Comparison of ENCODE assay signal across 8 cellular contexts in the genomic region with DNA sequence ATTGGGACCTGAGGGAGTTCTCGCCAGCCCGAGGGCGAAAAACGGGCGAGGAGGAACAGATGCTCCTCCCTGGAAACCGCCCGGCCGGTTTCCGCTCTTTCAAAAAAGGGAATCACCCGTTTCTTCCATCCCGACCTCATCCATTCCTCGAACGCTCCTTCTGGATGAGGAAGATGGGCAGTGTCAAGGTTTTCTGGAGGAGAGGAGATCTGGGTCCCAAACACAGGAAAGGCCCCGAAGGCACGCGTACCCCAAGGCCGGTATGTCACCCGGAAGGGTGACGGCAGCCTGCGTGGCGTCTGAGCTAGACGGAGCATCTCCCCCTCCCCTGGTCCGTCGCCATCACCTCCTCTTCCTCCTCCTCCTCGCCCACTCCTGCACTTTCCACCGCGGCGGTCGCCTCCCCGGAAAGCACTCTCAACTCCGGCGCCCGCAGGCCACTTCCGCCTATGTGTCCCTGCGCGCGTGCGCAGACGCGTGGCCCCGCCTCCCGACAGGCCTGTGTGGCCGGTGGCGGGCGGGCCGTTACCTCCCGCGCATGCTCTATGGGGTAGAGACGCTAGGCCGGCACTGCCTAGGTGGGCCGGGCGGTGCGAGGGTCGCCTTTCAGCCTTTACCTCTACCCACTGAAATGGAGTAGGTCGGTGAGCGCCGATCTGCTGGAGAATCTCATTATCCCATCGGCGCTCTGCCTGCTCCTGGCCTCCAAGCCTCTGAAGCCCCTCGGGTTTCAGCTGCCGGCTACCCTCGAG. TPM values are rescaled to one million over a fixed set of nuclear protein-coding genes. Genes with fewer than 3 reads are reported as not detected.
A peak's percentile ranks its signal among the peaks of the same experiment; 100 is the strongest.
DNase-seq lines count a peak whose midpoint lies in the region; ATAC-seq, FAIRE-seq and TF ChIP-seq lines count a peak whose summit lies in the region.

A gene (minus strand): TSS at position 453 of the 752 bp plus-strand sequence.

- H3K9me3 ChIP-seq in pancreas (no peaks in the 10 kb centered on the region), thyroid gland (no peaks in the 10 kb centered on the region)

- H3K9me3 Mint-ChIP-seq in activated naive CD8-positive, alpha-beta T cell treated with anti-CD3 and anti-CD28 coated beads, Interleukin-2, amount 50 U/mL, for 24 hours, result peaks cover 3% of the 10 kb centered on the region

- H3K27ac ChIP-seq in pancreas (peak within 1 kb of the TSS; percentile 77 to 87 (median 82)), thyroid gland (peak within 1 kb of the TSS; percentile 90 to 95 (median 94))

- peak; percentile 99 for FAIRE-seq in GM12891 (lab: Jason Lieb, UNC)
- FAIRE-seq in pancreas (lab: Jason Lieb, UNC), result no peak

- H3K36me3 ChIP-seq in pancreas (no peaks in the 10 kb centered on the region), thyroid gland (no peaks in the 10 kb centered on the region)

- DNase-seq in GM12891 (ENCODE audit: insufficient read length, low spot score), result peak; percentile 84
- DNase-seq in NCI-H1417 treated with DMSO at 0.1 percent for 48 hours (lab: John Stamatoyannopoulos, UW), result peak; percentile 62
- DNase-seq in SW 1271 (lab: John Stamatoyannopoulos, UW), result peak; percentile 71 to 91
- DNase-seq in activated naive CD8-positive, alpha-beta T cell treated with anti-CD3 and anti-CD28 coated beads, Interleukin-2, amount 50 U/mL, for 24 hours, result peak; percentile 99
- DNase-seq in Right ventricle myocardium superior, result peak; percentile 99
- peak; percentile 93 to 99 (median 96) for DNase-seq in pancreas
- peak; percentile 96 to 98 for DNase-seq in thyroid gland

- ATAC-seq in HG02798 (IDR thresholded peaks at IDR 0.05; ENCODE audit: poor library complexity, unreplicated experiment) (peak; percentile 97), Right ventricle myocardium superior (ENCODE audit: poor library complexity) (peak; percentile 100), pancreas (peak; percentile 99 to 100 (median 100))
- ATAC-seq in activated naive CD8-positive, alpha-beta T cell treated with anti-CD3 and anti-CD28 coated beads, Interleukin-2, amount 50 U/mL, for 24 hours, result peak; percentile 95

- 1% methylated on average over 60 to 62 of the region's 62 CpGs for WGBS in pancreas, 2 donors
- 1 to 2% methylated on average over 31 to 52 of the region's 62 CpGs for WGBS in thyroid gland, 2 donors

- H3K27me3 ChIP-seq in pancreas, result no peaks in the 10 kb centered on the region
- no peaks in the 10 kb centered on the region for H3K27me3 ChIP-seq in thyroid gland

- peaks cover 38% of the 10 kb centered on the region for H3K4me1 Mint-ChIP-seq in activated naive CD8-positive, alpha-beta T cell treated with anti-CD3 and anti-CD28 coated beads, Interleukin-2, amount 50 U/mL, for 24 hours

- no peaks in the 10 kb centered on the region for H3K27me3 Mint-ChIP-seq in activated naive CD8-positive, alpha-beta T cell treated with anti-CD3 and anti-CD28 coated beads, Interleukin-2, amount 50 U/mL, for 24 hours

- H3K4me3 Mint-ChIP-seq in activated naive CD8-positive, alpha-beta T cell treated with anti-CD3 and anti-CD28 coated beads, Interleukin-2, amount 50 U/mL, for 24 hours, result peak within 1 kb of the TSS; percentile 93

- H3K4me1 ChIP-seq in pancreas, result peaks cover 8 to 12% (median 11%) of the 10 kb centered on the region in 3 donors
- peaks cover 33 to 40% of the 10 kb centered on the region in 2 donors for H3K4me1 ChIP-seq in thyroid gland

- H3K36me3 Mint-ChIP-seq in activated naive CD8-positive, alpha-beta T cell treated with anti-CD3 and anti-CD28 coated beads, Interleukin-2, amount 50 U/mL, for 24 hours (ENCODE audit: low read depth), result peaks cover 14% of the 10 kb centered on the region

- no peak for TF ChIP-seq CTCF in pancreas (IDR thresholded peaks at IDR 0.05)
- peak in 1 of 6 experiments; percentile 12 for TF ChIP-seq CTCF in thyroid gland (IDR thresholded peaks at IDR 0.05)

- H3K4me3 ChIP-seq in pancreas, result peak within 1 kb of the TSS; percentile 74 to 93 (median 81)
- peak within 1 kb of the TSS; percentile 50 to 89 (median 76) for H3K4me3 ChIP-seq in thyroid gland (replicated peaks in 1 of 3)

- H3K27ac Mint-ChIP-seq in activated naive CD8-positive, alpha-beta T cell treated with anti-CD3 and anti-CD28 coated beads, Interleukin-2, amount 50 U/mL, for 24 hours, result peak within 1 kb of the TSS; percentile 97

- TF ChIP-seq POLR2A in GM12891 (IDR thresholded peaks at IDR 0.05; ENCODE audit: low read depth, low read length) (peak; percentile 95), thyroid gland (IDR thresholded peaks at IDR 0.05) (peak; percentile 75 to 96)

- intact Hi-C loops in Right ventricle myocardium superior (cut with DNase I) (no loop called here), pancreas (cut with DNase I) (no loop called here), thyroid gland (cut with DNase I) (no loop called here)

TF ChIP-seq in GM12891, 5 proteins besides CTCF, POLR2A, EP300 and RAD21:
- TF ChIP-seq SPI1 (IDR thresholded peaks at IDR 0.05; ENCODE audit: low read depth, low read length) (peak; percentile 60), PAX5 (IDR thresholded peaks at IDR 0.05; ENCODE audit: insufficient read depth, low read length, severe bottlenecking) (no peak), POU2F2 (IDR thresholded peaks at IDR 0.05; ENCODE audit: low read depth, low read length) (peak; percentile 70; the same call in 1 of the 2 replicates), TAF1 (IDR thresholded peaks at IDR 0.05; ENCODE audit: low read depth, low read length) (peak; percentile 48), POLR2AphosphoS5 (IDR thresholded peaks at IDR 0.05; ENCODE audit: low read depth, low read length) (peak; percentile 96)
TF ChIP-seq in GM12891: peak in this region for 4.

RNA-seq across cellular contexts. Expression of the gene that starts here (rescaled TPM):
- 10.1 TPM for polyA plus RNA-seq in GM12891 (2012; ENCODE audit: low read depth, missing spikeins)
- total RNA-seq in Right ventricle myocardium superior, result 6.7 TPM
- 10 to 100 TPM in 4 of 6 donors, 1 to 10 TPM in 2; 8.5 to 12.8 (median 11.8) TPM for total RNA-seq in pancreas
- polyA plus RNA-seq in pancreas, result 10 to 100 TPM in 1 of 2 donors, 1 to 10 TPM in 1; 9.4 to 16.0 TPM
- 10 to 100 TPM; 25.0 to 34.6 (median 28.4) TPM for total RNA-seq in thyroid gland

Comparison
In these comparisons a context has a peak if more than half of its experiments do, and no peak if none do; other contexts are left out.
1. Peak in every context shown above with its lines: DNase-seq, ATAC-seq, H3K4me3 ChIP-seq and H3K27ac ChIP-seq.